1 cellular context compared by ENCODE assay signal in genomic region chr7:122679269-122679709, GRCh38.
A peak's percentile ranks its signal among the peaks of the same experiment; 100 is the strongest.
TF ChIP-seq lines count a peak whose summit lies in the region.

No MANE protein-coding gene starts in this region.

TF ChIP-seq in HepG2, 621 proteins besides CTCF, POLR2A, EP300 and RAD21 (continued from another document):
- TF ChIP-seq ARID3A (IDR thresholded peaks at IDR 0.05; ENCODE audit: low read depth, low read length) (peak; percentile 34; the same call in 1 of the 2 replicates), HOXA3 (CRISPR knock-in tag; IDR thresholded peaks at IDR 0.05) (peak; percentile 85), HMG20B (CRISPR knock-in tag; conservative IDR thresholded peaks at IDR 0.05) (peak; percentile 80; the same call in 1 of the 2 replicates), MLX (CRISPR knock-in tag; IDR thresholded peaks at IDR 0.05) (peak; percentile 84), ZKSCAN8 (CRISPR knock-in tag; IDR thresholded peaks at IDR 0.05; ENCODE audit: borderline replicate concordance) (peak; percentile 65; the same call in 1 of the 2 replicates), IRF2 (CRISPR knock-in tag; IDR thresholded peaks at IDR 0.05) (peak; percentile 67; the same call in 1 of the 2 replicates), ATF3 (CRISPR knock-in tag; IDR thresholded peaks at IDR 0.05) (peak; percentile 39; the same call in 1 of the 2 replicates), ZBTB43 (CRISPR knock-in tag; conservative IDR thresholded peaks at IDR 0.05) (peak; percentile 73; the same call in 1 of the 2 replicates), ZNF580 (CRISPR knock-in tag; IDR thresholded peaks at IDR 0.05; ENCODE audit: borderline replicate concordance, low read depth) (peak; percentile 57; the same call in 1 of the 2 replicates), BCL6 (CRISPR knock-in tag; IDR thresholded peaks at IDR 0.05) (peak; percentile 88), ZNF232 (CRISPR knock-in tag; IDR thresholded peaks at IDR 0.05; ENCODE audit: borderline replicate concordance) (0 out of 2 replicates have a peak, but pooled peaks have one; percentile 42), NCOA2 (CRISPR knock-in tag; IDR thresholded peaks at IDR 0.05) (peak; percentile 95)
